In genomic region chr13:47081850-47082249, GRCh38 we compare ENCODE assay signal across 19 cellular contexts.
DNase-seq lines count a peak whose midpoint lies in the region; ATAC-seq and TF ChIP-seq lines count a peak whose summit lies in the region.
"Had no signal": no experiment of that assay in that cellular context is flagged by ENCODE, and none has a peak within 500 bp of the region (broad histone marks: within the 10 kb centered on the region; RNA-seq: fewer than 3 reads in every experiment).

No MANE protein-coding gene starts in this region.

- no peaks in the 10 kb centered on the region for H3K9me3 Mint-ChIP-seq in stimulated activated effector memory CD8-positive, alpha-beta T cell treated with anti-CD3 and anti-CD28 coated beads, Interleukin-12 subunit alpha, Interleukin-12 subunit beta, amount 100 ng/mL, for 72 hours
- H3K9me3 Mint-ChIP-seq in endodermal cell: peaks cover 14% of the 10 kb centered on the region
- H3K9me3 Mint-ChIP-seq: CD8-positive, alpha-beta T cell had no signal

- no peaks in the 10 kb centered on the region for H3K79me1 ChIP-seq in mesenchymal stem cell (replicated peaks; ENCODE audit: low read length, poor library complexity, severe bottlenecking)

- no peak overlapping the region for H3K27ac Mint-ChIP-seq in stimulated activated effector memory CD8-positive, alpha-beta T cell treated with anti-CD3 and anti-CD28 coated beads, Interleukin-12 subunit alpha, Interleukin-12 subunit beta, amount 100 ng/mL, for 72 hours
- H3K27ac Mint-ChIP-seq in endodermal cell: no peak overlapping the region
- H3K27ac Mint-ChIP-seq: CD14-positive monocyte; CD8-positive, alpha-beta T cell; H9; IgD-negative memory B cell had no signal

- 27% methylated on average over 1 of the region's 1 CpG for WGBS in suprapubic skin
- 50 to 60% methylated on average over 1 of the region's 1 CpG for WGBS in endodermal cell (ENCODE audit: insufficient coverage in 1 of 2, insufficient read length in 1 of 2), 2 experiments
- WGBS in mesenchymal stem cell: 33% methylated on average over 1 of the region's 1 CpG

- H3K4me1 ChIP-seq in suprapubic skin (no peaks in the 10 kb centered on the region), endodermal cell (ENCODE audit: control insufficient read depth, insufficient read depth, low read length) (no peaks in the 10 kb centered on the region), mesenchymal stem cell (ENCODE audit: control insufficient read depth, insufficient read depth, low read depth, low read length) (no peaks in the 10 kb centered on the region)

- H3K4me3 ChIP-seq in suprapubic skin (no peak overlapping the region), endodermal cell (ENCODE audit: low read length) (no peak overlapping the region), mesenchymal stem cell (ENCODE audit: insufficient read depth in 1 of 2, low read depth in 1 of 2, low read length in 2 of 2) (no peak overlapping the region)
- H3K4me3 ChIP-seq: GM23248 had no signal

- peak; percentile 2 for DNase-seq in ELF-1 (ENCODE audit: low read depth, low spot score)
- peak in 24 of 61 donors; percentile 2 to 69 (median 22) for DNase-seq in caudate nucleus (lab: John Stamatoyannopoulos, UW)
- DNase-seq in iPS-NIHi7 (ENCODE audit: extremely low spot score): peak; percentile 16
- no peak for DNase-seq in stimulated activated effector memory CD8-positive, alpha-beta T cell treated with anti-CD3 and anti-CD28 coated beads, Interleukin-12 subunit alpha, Interleukin-12 subunit beta, amount 100 ng/mL, for 72 hours (ENCODE audit: low spot score in 2 of 2)
- DNase-seq in suprapubic skin (ENCODE audit: low spot score in 2 of 2): no peak
- DNase-seq in endodermal cell: no peak
- DNase-seq in mesenchymal stem cell: no peak
- DNase-seq: CD8-positive, alpha-beta T cell; COR-L47; DMS153; DMS79 treated with DMSO at 0.1 percent for 48 hours; EL; GDM1; GM23248; H9 had no signal

- H3K4me2 ChIP-seq in mesenchymal stem cell (ENCODE audit: low read length, poor library complexity, severe bottlenecking): no peak overlapping the region

- H4K91ac ChIP-seq in mesenchymal stem cell (ENCODE audit: low read length): no peak overlapping the region

- no peak overlapping the region for H4K8ac ChIP-seq in mesenchymal stem cell (ENCODE audit: low read length)

- TF ChIP-seq POLR2A in suprapubic skin (IDR thresholded peaks at IDR 0.05): no peak

- H3K9me3 ChIP-seq in suprapubic skin (no peaks in the 10 kb centered on the region), endodermal cell (ENCODE audit: control insufficient read depth, low read length) (peaks cover 9% of the 10 kb centered on the region), mesenchymal stem cell (ENCODE audit: control insufficient read depth, low read length) (no peaks in the 10 kb centered on the region)

- H2AK5ac ChIP-seq in mesenchymal stem cell (ENCODE audit: low read length, severe bottlenecking): no peak overlapping the region

- no peaks in the 10 kb centered on the region for H3K27me3 Mint-ChIP-seq in endodermal cell (ENCODE audit: insufficient read depth)
- H3K27me3 Mint-ChIP-seq: IgD-negative memory B cell had no signal

- no peak overlapping the region for H3K4me3 Mint-ChIP-seq in stimulated activated effector memory CD8-positive, alpha-beta T cell treated with anti-CD3 and anti-CD28 coated beads, Interleukin-12 subunit alpha, Interleukin-12 subunit beta, amount 100 ng/mL, for 72 hours
- H3K4me3 Mint-ChIP-seq in endodermal cell: no peak overlapping the region
- H3K4me3 Mint-ChIP-seq: CD14-positive monocyte; CD8-positive, alpha-beta T cell; H9; IgD-negative memory B cell had no signal

- H2BK120ac ChIP-seq in mesenchymal stem cell (ENCODE audit: low read depth, low read length): no peak overlapping the region

- H2BK5ac ChIP-seq in mesenchymal stem cell (ENCODE audit: low read depth, low read length, poor library complexity, severe bottlenecking): no peak overlapping the region

- H3K27ac ChIP-seq in caudate nucleus (ENCODE audit: low read depth, low read length): peak overlapping the region; percentile 58
- no peak overlapping the region for H3K27ac ChIP-seq in suprapubic skin
- no peak overlapping the region for H3K27ac ChIP-seq in endodermal cell (ENCODE audit: low read depth, low read length)
- no peak overlapping the region for H3K27ac ChIP-seq in mesenchymal stem cell (ENCODE audit: low read length, poor library complexity, severe bottlenecking)
- H3K27ac ChIP-seq: 22Rv1, GM23248 had no signal

- TF ChIP-seq CTCF in suprapubic skin (IDR thresholded peaks at IDR 0.05) (no peak), endodermal cell (conservative IDR thresholded peaks at IDR 0.05) (no peak)

- H3K27me3 ChIP-seq in suprapubic skin: no peaks in the 10 kb centered on the region
- H3K27me3 ChIP-seq in endodermal cell (ENCODE audit: control insufficient read depth, insufficient read depth, low read length, poor library complexity, severe bottlenecking): no peaks in the 10 kb centered on the region
- no peaks in the 10 kb centered on the region for H3K27me3 ChIP-seq in mesenchymal stem cell (ENCODE audit: control insufficient read depth in 1 of 2, insufficient read depth in 1 of 2, low read length in 2 of 2)

- H3K14ac ChIP-seq in mesenchymal stem cell (ENCODE audit: low read length in 2 of 2): no peak overlapping the region

- no peaks in the 10 kb centered on the region for H3K4me1 Mint-ChIP-seq in stimulated activated effector memory CD8-positive, alpha-beta T cell treated with anti-CD3 and anti-CD28 coated beads, Interleukin-12 subunit alpha, Interleukin-12 subunit beta, amount 100 ng/mL, for 72 hours
- peaks cover 8% of the 10 kb centered on the region for H3K4me1 Mint-ChIP-seq in endodermal cell
- H3K4me1 Mint-ChIP-seq: CD14-positive monocyte, H9, IgD-negative memory B cell had no signal

- H3K36me3 ChIP-seq in suprapubic skin (no peaks in the 10 kb centered on the region), endodermal cell (ENCODE audit: control insufficient read depth, insufficient read depth, low read length) (no peaks in the 10 kb centered on the region), mesenchymal stem cell (ENCODE audit: control insufficient read depth in 1 of 2, insufficient read depth in 2 of 2, low read depth in 1 of 2, low read length in 2 of 2) (no peaks in the 10 kb centered on the region)

- no peaks in the 10 kb centered on the region for H3K36me3 Mint-ChIP-seq in stimulated activated effector memory CD8-positive, alpha-beta T cell treated with anti-CD3 and anti-CD28 coated beads, Interleukin-12 subunit alpha, Interleukin-12 subunit beta, amount 100 ng/mL, for 72 hours
- peaks cover 2% of the 10 kb centered on the region for H3K36me3 Mint-ChIP-seq in endodermal cell (ENCODE audit: low read depth)
- H3K36me3 Mint-ChIP-seq: CD14-positive monocyte; CD8-positive, alpha-beta T cell; IgD-negative memory B cell had no signal

- no peak overlapping the region for H3K9ac ChIP-seq in endodermal cell (ENCODE audit: extremely low read depth, low read length, poor library complexity, severe bottlenecking)
- H3K9ac ChIP-seq in mesenchymal stem cell (ENCODE audit: low read length): no peak overlapping the region
- H3K9ac ChIP-seq: GM23248 had no signal

- H3K4ac ChIP-seq in mesenchymal stem cell (ENCODE audit: low read depth in 1 of 2, low read length in 2 of 2): no peak overlapping the region

- no peak for TF ChIP-seq EP300 in suprapubic skin (IDR thresholded peaks at IDR 0.05)

- H3K18ac ChIP-seq in mesenchymal stem cell (ENCODE audit: low read depth in 1 of 2, low read length in 2 of 2): no peak overlapping the region

- peak; percentile 24 for ATAC-seq in stimulated activated effector memory CD8-positive, alpha-beta T cell treated with anti-CD3 and anti-CD28 coated beads, Interleukin-12 subunit alpha, Interleukin-12 subunit beta, amount 100 ng/mL, for 72 hours
- ATAC-seq in GM21576 (IDR thresholded peaks at IDR 0.05; ENCODE audit: unreplicated experiment): no peak
- ATAC-seq: CD8-positive, alpha-beta T cell had no signal

- no peak overlapping the region for H2AFZ ChIP-seq in mesenchymal stem cell (ENCODE audit: low read depth, low read length)
- H2AFZ ChIP-seq: GM23248 had no signal

- no peak overlapping the region for H2BK15ac ChIP-seq in mesenchymal stem cell (ENCODE audit: low read depth, poor library complexity, severe bottlenecking)

- no peak overlapping the region for H3K23ac ChIP-seq in mesenchymal stem cell (ENCODE audit: low read length in 2 of 2)

- no peak overlapping the region for H2BK12ac ChIP-seq in mesenchymal stem cell (ENCODE audit: low read length in 2 of 2)

Comparison
In these comparisons a context has a peak if more than half of its experiments do, and no peak if none do; other contexts are left out.
1. DNase-seq: peak in ELF-1 (single experiment) and iPS-NIHi7 (single experiment); none in stimulated activated effector memory CD8-positive, alpha-beta T cell treated with anti-CD3 and anti-CD28 coated beads, Interleukin-12 subunit alpha, Interleukin-12 subunit beta, amount 100 ng/mL, for 72 hours (0 of 2), suprapubic skin (0 of 2), endodermal cell (single experiment) and mesenchymal stem cell (single experiment).